In genomic region chr4:174211611-174212044, GRCh38 we compare ENCODE assay signal across 13 cellular contexts.
DNase-seq lines count a peak whose midpoint lies in the region; ATAC-seq and TF ChIP-seq lines count a peak whose summit lies in the region.
"Had no signal": no experiment of that assay in that cellular context is flagged by ENCODE, and none has a peak within 500 bp of the region (broad histone marks: within the 10 kb centered on the region; RNA-seq: fewer than 3 reads in every experiment).

No MANE protein-coding gene starts in this region.

- peak overlapping the region; percentile 30 for H3K4me3 Mint-ChIP-seq in activated naive CD8-positive, alpha-beta T cell
- no peak overlapping the region for H3K4me3 Mint-ChIP-seq in activated naive CD8-positive, alpha-beta T cell treated with anti-CD3 and anti-CD28 coated beads for 36 hours
- H3K4me3 Mint-ChIP-seq: activated T-helper 1 cell treated with anti-CD3 and anti-CD28 coated beads, Interleukin-12 subunit alpha, Interleukin-12 subunit beta, Interleukin-2, Interleukin-4 antibody, amounts not matched to agents 30 ng/mL and 10 ng/mL and 1 ng/mL, durations not matched to agents 14 hours and 24 hours and 36 hours had no signal

- peak overlapping the region; percentile 5 to 25 (median 20) for H3K27ac ChIP-seq in right lobe of liver
- no peak overlapping the region for H3K27ac ChIP-seq in subcutaneous abdominal adipose tissue (ENCODE audit: low read depth, low read length)
- H3K27ac ChIP-seq: body of pancreas, tibial artery had no signal

- H3K27me3 ChIP-seq in right lobe of liver = peaks cover 11 to 38% of the 10 kb centered on the region in 2 donors
- H3K27me3 ChIP-seq in subcutaneous abdominal adipose tissue (ENCODE audit: control insufficient read depth in 5 of 5, insufficient read depth in 4 of 5, low read length in 5 of 5) = peaks cover 27 to 50% (median 43%) of the 10 kb centered on the region in 5 donors

- TF ChIP-seq POLR2A in right lobe of liver (IDR thresholded peaks at IDR 0.05) = no peak

- H3K9me3 ChIP-seq in right lobe of liver = no peaks in the 10 kb centered on the region
- H3K9me3 ChIP-seq in subcutaneous abdominal adipose tissue (ENCODE audit: control insufficient read depth in 5 of 5, low read length in 5 of 5) = no peaks in the 10 kb centered on the region
- H3K9me3 ChIP-seq: body of pancreas, tibial artery had no signal

- H3K27ac Mint-ChIP-seq in activated naive CD8-positive, alpha-beta T cell = no peak overlapping the region
- no peak overlapping the region for H3K27ac Mint-ChIP-seq in activated naive CD8-positive, alpha-beta T cell treated with anti-CD3 and anti-CD28 coated beads for 36 hours
- H3K27ac Mint-ChIP-seq: activated T-helper 1 cell treated with anti-CD3 and anti-CD28 coated beads, Interleukin-12 subunit alpha, Interleukin-12 subunit beta, Interleukin-2, Interleukin-4 antibody, amounts not matched to agents 30 ng/mL and 10 ng/mL and 1 ng/mL, durations not matched to agents 14 hours and 24 hours and 36 hours had no signal

- no peaks in the 10 kb centered on the region for H3K36me3 ChIP-seq in right lobe of liver
- no peaks in the 10 kb centered on the region for H3K36me3 ChIP-seq in subcutaneous abdominal adipose tissue (ENCODE audit: control insufficient read depth in 5 of 5, insufficient read depth in 5 of 5, low read length in 5 of 5)
- H3K36me3 ChIP-seq: tibial artery had no signal

- no peak for TF ChIP-seq CTCF in right lobe of liver (IDR thresholded peaks at IDR 0.05)

- H3K9me3 Mint-ChIP-seq in activated naive CD8-positive, alpha-beta T cell (ENCODE audit: low read depth) = no peaks in the 10 kb centered on the region
- no peaks in the 10 kb centered on the region for H3K9me3 Mint-ChIP-seq in activated naive CD8-positive, alpha-beta T cell treated with anti-CD3 and anti-CD28 coated beads for 36 hours

- no peak overlapping the region for H3K9ac ChIP-seq in subcutaneous abdominal adipose tissue (ENCODE audit: low read length in 5 of 5)

- H3K4me3 ChIP-seq in right lobe of liver (no peak overlapping the region), subcutaneous abdominal adipose tissue (ENCODE audit: low read depth in 1 of 5, low read length in 5 of 5) (peak overlapping the region in 3 of 5 donors; percentile 3 to 13 (median 7))
- H3K4me3 ChIP-seq: body of pancreas, tibial artery had no signal

- no peak for DNase-seq in activated naive CD8-positive, alpha-beta T cell treated with anti-CD3 and anti-CD28 coated beads for 36 hours
- DNase-seq in astrocyte of the hippocampus (ENCODE audit: low read depth, low spot score) (peak; percentile 11), right lobe of liver (no peak), NOMO-1 (lab: John Stamatoyannopoulos, UW; ENCODE audit: unreplicated experiment in 2 of 2) (no peak), amygdala (lab: John Stamatoyannopoulos, UW) (no peak)
- DNase-seq: activated CD4-positive, alpha-beta T cell treated with anti-CD3 and anti-CD28 coated beads for 1 hour; body of pancreas; NCI-H345; tibial artery had no signal

- peaks cover 52% of the 10 kb centered on the region for H3K27me3 Mint-ChIP-seq in activated naive CD8-positive, alpha-beta T cell
- peaks cover 88% of the 10 kb centered on the region for H3K27me3 Mint-ChIP-seq in activated naive CD8-positive, alpha-beta T cell treated with anti-CD3 and anti-CD28 coated beads for 36 hours

- intact Hi-C loops in right lobe of liver (cut with DNase I) = no loop called here

- H3K4me1 Mint-ChIP-seq in activated naive CD8-positive, alpha-beta T cell (ENCODE audit: low read depth) = peaks cover 34% of the 10 kb centered on the region
- peaks cover 33% of the 10 kb centered on the region for H3K4me1 Mint-ChIP-seq in activated naive CD8-positive, alpha-beta T cell treated with anti-CD3 and anti-CD28 coated beads for 36 hours

- no peaks in the 10 kb centered on the region for H3K36me3 Mint-ChIP-seq in activated naive CD8-positive, alpha-beta T cell
- H3K36me3 Mint-ChIP-seq in activated naive CD8-positive, alpha-beta T cell treated with anti-CD3 and anti-CD28 coated beads for 36 hours = no peaks in the 10 kb centered on the region

- peaks cover 0 to 3% (median 0%) of the 10 kb centered on the region in 4 donors for H3K4me1 ChIP-seq in right lobe of liver
- peaks cover 0 to 29% (median 20%) of the 10 kb centered on the region in 5 donors for H3K4me1 ChIP-seq in subcutaneous abdominal adipose tissue (ENCODE audit: control insufficient read depth in 5 of 5, insufficient read depth in 5 of 5, low read length in 5 of 5)

- ATAC-seq in right lobe of liver (peak in 3 of 4 donors; percentile 24 to 33 (median 31)), HG02642 (IDR thresholded peaks at IDR 0.05; ENCODE audit: poor library complexity, unreplicated experiment) (no peak)
- ATAC-seq: body of pancreas had no signal

- 3% methylated on average over 17 of the region's 23 CpGs for WGBS in right lobe of liver (ENCODE audit: insufficient coverage, low coverage, low lambda C conversion rate, missing lambda C conversion rate)

Comparison
In these comparisons a context has a peak if more than half of its experiments do, and no peak if none do; other contexts are left out.
1. H3K4me3 ChIP-seq: peak in subcutaneous abdominal adipose tissue (3 of 5); none in right lobe of liver (0 of 3).